20 cellular contexts compared by ENCODE assay signal in the genomic region with DNA sequence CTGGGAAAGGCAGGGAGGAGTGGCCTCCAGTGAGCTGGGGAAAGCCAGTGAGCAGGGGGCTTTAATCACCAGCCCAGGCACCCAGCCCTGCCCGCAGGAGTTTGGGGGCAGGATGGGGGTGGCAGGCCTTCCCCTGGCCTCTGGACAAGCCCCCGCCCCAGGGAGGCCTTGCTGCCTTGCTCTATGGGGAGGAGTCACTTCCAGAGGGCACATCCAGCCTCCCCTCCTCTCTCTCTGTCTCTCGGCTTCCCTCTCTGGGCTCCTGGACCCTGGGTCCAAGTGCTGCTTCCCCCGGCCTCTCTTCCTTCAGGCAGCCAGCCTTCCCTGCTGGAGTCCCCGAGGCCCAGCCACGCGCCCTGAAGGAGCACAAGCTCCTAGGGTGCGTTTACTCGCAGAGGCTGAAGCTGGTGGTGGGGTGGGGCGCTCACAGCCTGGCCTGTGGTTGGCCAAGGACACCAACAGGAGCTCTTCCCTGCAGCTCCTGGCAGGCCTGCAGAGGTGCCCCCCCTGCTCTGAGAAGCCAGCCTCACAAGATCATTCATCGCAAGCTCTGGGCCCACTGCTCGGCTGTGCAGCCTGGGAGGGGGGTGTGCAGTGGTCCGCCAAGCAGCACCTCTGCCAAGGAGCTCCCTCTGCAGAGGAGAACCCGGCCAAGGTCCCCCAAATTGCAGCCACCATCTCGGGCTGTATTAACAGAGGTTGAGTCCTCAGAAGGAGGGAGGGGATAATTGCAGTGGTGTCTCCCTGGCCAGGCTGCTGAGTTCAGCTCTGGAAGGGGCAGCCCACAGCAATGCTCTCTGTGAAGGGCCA. TPM values are rescaled to one million over a fixed set of nuclear protein-coding genes. Genes with fewer than 3 reads are reported as not detected.
DNase-seq lines count a peak whose midpoint lies in the region; ATAC-seq and TF ChIP-seq lines count a peak whose summit lies in the region.
"Had no signal": no experiment of that assay in that cellular context is flagged by ENCODE, and none has a peak within 500 bp of the region (broad histone marks: within the 10 kb centered on the region; RNA-seq: fewer than 3 reads in every experiment).

No MANE protein-coding gene starts in this region.

- peak overlapping the region; percentile 24 for H3K27ac ChIP-seq in muscle layer of colon (ENCODE audit: low read depth, low read length)
- no peak overlapping the region for H3K27ac ChIP-seq in aorta (ENCODE audit: low read depth in 1 of 2, low read length in 2 of 2)
- no peak overlapping the region for H3K27ac ChIP-seq in CD4-positive, alpha-beta memory T cell (ENCODE audit: low read depth, low read length)
- H3K27ac ChIP-seq: A549, PC-9 had no signal

- 59 to 64% methylated on average over 15 of the region's 15 CpGs for WGBS in aorta, 2 donors

- H3K27ac Mint-ChIP-seq in natural killer cell: peak overlapping the region; percentile 90 to 93
- H3K27ac Mint-ChIP-seq in natural killer cell treated with Interleukin-12 subunit alpha and Interleukin-12 subunit beta and Interleukin-15 and Interleukin-18, amount 100 ng/mL, for 72 hours: no peak overlapping the region
- peak overlapping the region; percentile 73 to 86 for H3K27ac Mint-ChIP-seq in effector memory CD8-positive, alpha-beta T cell
- H3K27ac Mint-ChIP-seq in CD4-positive, alpha-beta memory T cell: no peak overlapping the region
- H3K27ac Mint-ChIP-seq: CD4-positive, CD25-positive, alpha-beta regulatory T cell had no signal

- no peak for ATAC-seq in natural killer cell
- ATAC-seq in natural killer cell treated with Interleukin-12 subunit alpha and Interleukin-12 subunit beta and Interleukin-15 and Interleukin-18, amount 100 ng/mL, for 72 hours: no peak
- no peak for ATAC-seq in effector memory CD8-positive, alpha-beta T cell (replicated peaks)
- ATAC-seq in aorta (ENCODE audit: low FRiP score): no peak
- ATAC-seq: A549 had no signal

- H3K27me3 ChIP-seq in muscle layer of colon (ENCODE audit: control insufficient read depth in 1 of 2, insufficient read depth in 2 of 2, low read length in 2 of 2): no peaks in the 10 kb centered on the region
- H3K27me3 ChIP-seq in aorta (ENCODE audit: control insufficient read depth in 1 of 2, insufficient read depth in 2 of 2, low read length in 1 of 2): no peaks in the 10 kb centered on the region
- no peaks in the 10 kb centered on the region for H3K27me3 ChIP-seq in CD4-positive, alpha-beta memory T cell (ENCODE audit: insufficient read depth, low read length)

- H3K9ac ChIP-seq in muscle layer of colon (ENCODE audit: low read length): no peak overlapping the region

- no peak overlapping the region for H3K4me3 ChIP-seq in muscle layer of colon (ENCODE audit: low read depth in 1 of 2, low read length in 2 of 2)
- no peak overlapping the region for H3K4me3 ChIP-seq in aorta (ENCODE audit: low read length in 2 of 2)
- no peak overlapping the region for H3K4me3 ChIP-seq in CD4-positive, alpha-beta memory T cell (ENCODE audit: low read length in 2 of 2)
- H3K4me3 ChIP-seq: A549, PC-9 had no signal

- H3K4me1 Mint-ChIP-seq in natural killer cell: peaks cover 71 to 94% of the 10 kb centered on the region in 2 donors
- H3K4me1 Mint-ChIP-seq in natural killer cell treated with Interleukin-12 subunit alpha and Interleukin-12 subunit beta and Interleukin-15 and Interleukin-18, amount 100 ng/mL, for 72 hours (ENCODE audit: low read depth in 2 of 2): peaks cover 40 to 55% of the 10 kb centered on the region in 2 donors
- peaks cover 35 to 51% of the 10 kb centered on the region in 2 donors for H3K4me1 Mint-ChIP-seq in effector memory CD8-positive, alpha-beta T cell (ENCODE audit: low read depth in 2 of 2)
- H3K4me1 Mint-ChIP-seq in CD4-positive, alpha-beta memory T cell: peaks cover 0 to 1% (median 0%) of the 10 kb centered on the region in 4 donors
- H3K4me1 Mint-ChIP-seq: CD4-positive, CD25-positive, alpha-beta regulatory T cell had no signal

- H3K4me3 Mint-ChIP-seq in natural killer cell: peak overlapping the region; percentile 81
- H3K4me3 Mint-ChIP-seq in natural killer cell treated with Interleukin-12 subunit alpha and Interleukin-12 subunit beta and Interleukin-15 and Interleukin-18, amount 100 ng/mL, for 72 hours: no peak overlapping the region
- H3K4me3 Mint-ChIP-seq in effector memory CD8-positive, alpha-beta T cell: no peak overlapping the region
- no peak overlapping the region for H3K4me3 Mint-ChIP-seq in CD4-positive, alpha-beta memory T cell
- H3K4me3 Mint-ChIP-seq: CD4-positive, CD25-positive, alpha-beta regulatory T cell had no signal

- H3K9me3 Mint-ChIP-seq in natural killer cell: no peaks in the 10 kb centered on the region
- H3K9me3 Mint-ChIP-seq in natural killer cell treated with Interleukin-12 subunit alpha and Interleukin-12 subunit beta and Interleukin-15 and Interleukin-18, amount 100 ng/mL, for 72 hours: no peaks in the 10 kb centered on the region
- no peaks in the 10 kb centered on the region for H3K9me3 Mint-ChIP-seq in effector memory CD8-positive, alpha-beta T cell
- no peaks in the 10 kb centered on the region for H3K9me3 Mint-ChIP-seq in CD4-positive, alpha-beta memory T cell
- H3K9me3 Mint-ChIP-seq: CD4-positive, CD25-positive, alpha-beta regulatory T cell had no signal

- intact Hi-C loops in natural killer cell (cut with micrococcal nuclease): no loop called here
- intact Hi-C loops in aorta (cut with DNase I): no loop called here
- intact Hi-C loops in CD4-positive, alpha-beta memory T cell (cut with micrococcal nuclease): no loop called here

- TF ChIP-seq CTCF in natural killer cell (IDR thresholded peaks at IDR 0.05): no peak

- H3K9me3 ChIP-seq in muscle layer of colon (ENCODE audit: low read length) (no peaks in the 10 kb centered on the region), aorta (ENCODE audit: control insufficient read depth, low read length) (no peaks in the 10 kb centered on the region)
- H3K9me3 ChIP-seq in CD4-positive, alpha-beta memory T cell (ENCODE audit: control insufficient read depth in 1 of 2, low read length in 2 of 2): no peaks in the 10 kb centered on the region
- H3K9me3 ChIP-seq: A549 had no signal

- H3K36me3 ChIP-seq in muscle layer of colon (ENCODE audit: insufficient read depth, low read length) (no peaks in the 10 kb centered on the region), aorta (ENCODE audit: control insufficient read depth in 1 of 2, insufficient read depth in 2 of 2, low read length in 1 of 2) (no peaks in the 10 kb centered on the region)
- H3K36me3 ChIP-seq in CD4-positive, alpha-beta memory T cell (ENCODE audit: insufficient read depth, low read length): no peaks in the 10 kb centered on the region

- POLR2A ChIA-PET in CD4-positive, alpha-beta memory T cell (lab: Charles Lee; ENCODE audit: partially characterized antibody): no interaction called here

- DNase-seq in natural killer cell (no peak), aorta (peak; percentile 44 to 66), kidney glomerular epithelial cell (lab: John Stamatoyannopoulos, UW) (no peak), DMS 273 (lab: John Stamatoyannopoulos, UW; ENCODE audit: unreplicated experiment) (no peak)
- no peak for DNase-seq in natural killer cell treated with Interleukin-12 subunit alpha and Interleukin-12 subunit beta and Interleukin-15 and Interleukin-18, amount 100 ng/mL, for 72 hours (ENCODE audit: low spot score)
- DNase-seq in effector memory CD8-positive, alpha-beta T cell: no peak
- DNase-seq in CD4-positive, alpha-beta memory T cell: no peak
- DNase-seq: Calu3; CD4-positive, CD25-positive, alpha-beta regulatory T cell; DMS79; HCEC 1CT; IMR-90; NCI-H1048; NCI-H1694; NCI-H69; NK-92 treated with Interleukin-12 subunit alpha and Interleukin-12 subunit beta, amount 100 ng/mL, for 24 hours; PC-9; SHP77 had no signal

- CTCF ChIA-PET in CD4-positive, alpha-beta memory T cell (lab: Charles Lee; ENCODE audit: partially characterized antibody): no interaction called here

- peaks cover 38% of the 10 kb centered on the region for H3K4me1 ChIP-seq in muscle layer of colon (ENCODE audit: insufficient read depth, low read length)
- H3K4me1 ChIP-seq in aorta (ENCODE audit: control insufficient read depth in 1 of 2, insufficient read depth in 2 of 2, low read length in 2 of 2): no peaks in the 10 kb centered on the region
- H3K4me1 ChIP-seq in CD4-positive, alpha-beta memory T cell (ENCODE audit: insufficient read depth, low read length): no peaks in the 10 kb centered on the region
- H3K4me1 ChIP-seq: A549 had no signal

- no peaks in the 10 kb centered on the region for H3K36me3 Mint-ChIP-seq in natural killer cell
- no peaks in the 10 kb centered on the region for H3K36me3 Mint-ChIP-seq in natural killer cell treated with Interleukin-12 subunit alpha and Interleukin-12 subunit beta and Interleukin-15 and Interleukin-18, amount 100 ng/mL, for 72 hours
- peaks cover 8% of the 10 kb centered on the region for H3K36me3 Mint-ChIP-seq in effector memory CD8-positive, alpha-beta T cell (ENCODE audit: insufficient read depth)
- no peaks in the 10 kb centered on the region for H3K36me3 Mint-ChIP-seq in CD4-positive, alpha-beta memory T cell
- H3K36me3 Mint-ChIP-seq: CD4-positive, CD25-positive, alpha-beta regulatory T cell had no signal

- no peaks in the 10 kb centered on the region for H3K27me3 Mint-ChIP-seq in natural killer cell (ENCODE audit: low read depth in 2 of 2)
- no peaks in the 10 kb centered on the region for H3K27me3 Mint-ChIP-seq in natural killer cell treated with Interleukin-12 subunit alpha and Interleukin-12 subunit beta and Interleukin-15 and Interleukin-18, amount 100 ng/mL, for 72 hours
- H3K27me3 Mint-ChIP-seq in effector memory CD8-positive, alpha-beta T cell: no peaks in the 10 kb centered on the region
- no peaks in the 10 kb centered on the region for H3K27me3 Mint-ChIP-seq in CD4-positive, alpha-beta memory T cell
- H3K27me3 Mint-ChIP-seq: CD4-positive, CD25-positive, alpha-beta regulatory T cell had no signal

RNA-seq across cellular contexts. Expression of gene OSBPL5, which starts 25.4 kb away (rescaled TPM):
- 100 to 1,000 TPM; 375 to 522 (median 377) TPM for total RNA-seq in natural killer cell
- 10 to 100 TPM; 58.3 to 74.6 TPM for total RNA-seq in natural killer cell treated with Interleukin-12 subunit alpha and Interleukin-12 subunit beta and Interleukin-15 and Interleukin-18, amount 100 ng/mL, for 72 hours
- total RNA-seq in aorta: 10 to 100 TPM; 64.1 to 69.1 TPM
- 10 to 100 TPM; 11.9 to 48.4 TPM for polyA plus RNA-seq in aorta
- 1 to 10 TPM; 4.5 to 5.2 TPM for total RNA-seq in CD4-positive, alpha-beta memory T cell
- polyA plus RNA-seq in CD4-positive, alpha-beta memory T cell: 1 to 10 TPM in 1 of 2 donors, under 1 TPM in 1; 0.75 to 1.2 TPM

Comparison
In these comparisons a context has a peak if more than half of its experiments do, and no peak if none do; other contexts are left out.
1. H3K27ac Mint-ChIP-seq: peak in natural killer cell (2 of 2) and effector memory CD8-positive, alpha-beta T cell (2 of 2); none in natural killer cell treated with Interleukin-12 subunit alpha and Interleukin-12 subunit beta and Interleukin-15 and Interleukin-18, amount 100 ng/mL, for 72 hours (0 of 2) and CD4-positive, alpha-beta memory T cell (0 of 7).
2. DNase-seq: peak in aorta (2 of 2); none in natural killer cell (single experiment), natural killer cell treated with Interleukin-12 subunit alpha and Interleukin-12 subunit beta and Interleukin-15 and Interleukin-18, amount 100 ng/mL, for 72 hours (single experiment), effector memory CD8-positive, alpha-beta T cell (0 of 3), kidney glomerular epithelial cell (single experiment), CD4-positive, alpha-beta memory T cell (0 of 5) and DMS 273 (single experiment).
3. RNA of gene OSBPL5, which starts 25.4 kb away (total RNA-seq): 375 to 522 TPM in natural killer cell, 58.3 to 74.6 TPM in natural killer cell treated with Interleukin-12 subunit alpha and Interleukin-12 subunit beta and Interleukin-15 and Interleukin-18, amount 100 ng/mL, for 72 hours and 64.1 to 69.1 TPM in aorta; 4.5 to 5.2 TPM in CD4-positive, alpha-beta memory T cell; every median in the first group is over 4 times any median in the second.